ENCODE assay signal across 6 cellular contexts in the genomic region with DNA sequence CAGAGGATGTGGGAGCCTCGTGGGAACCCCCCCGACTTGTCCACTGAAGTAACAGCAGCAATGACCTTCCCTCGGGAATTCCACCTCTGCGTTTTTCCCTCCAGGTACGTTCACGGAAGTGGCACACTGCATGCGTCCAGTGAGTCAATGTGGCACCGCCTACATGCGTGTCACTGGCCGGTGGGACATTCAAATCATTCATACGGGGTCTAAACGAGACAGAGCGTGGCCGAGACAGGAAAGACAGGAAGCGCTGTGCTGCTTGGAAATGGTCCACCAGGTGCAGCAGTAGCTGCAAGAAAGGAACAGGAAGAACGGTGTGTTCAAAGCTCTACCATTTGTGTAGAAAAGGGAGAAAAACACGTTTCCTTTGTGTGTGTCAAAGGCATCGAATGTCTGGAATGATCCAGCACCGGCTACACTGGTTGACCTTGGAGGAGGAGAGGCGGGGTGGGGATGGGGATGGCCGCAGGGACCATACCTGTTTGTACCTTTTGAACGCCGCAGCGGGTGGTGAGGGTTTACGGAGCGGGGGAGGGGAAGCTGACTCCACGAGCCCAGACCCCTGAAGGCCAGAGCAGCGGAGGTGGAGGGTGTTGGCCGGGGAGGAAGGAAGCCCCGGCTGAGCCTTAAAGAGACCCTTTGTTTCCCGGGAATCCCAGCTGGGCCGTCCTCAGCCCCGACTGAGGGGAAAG. TPM values are rescaled to one million over a fixed set of nuclear protein-coding genes. Genes with fewer than 3 reads are reported as not detected.
A peak's percentile ranks its signal among the peaks of the same experiment; 100 is the strongest.
DNase-seq lines count a peak whose midpoint lies in the region; ATAC-seq and TF ChIP-seq lines count a peak whose summit lies in the region.

No MANE protein-coding gene starts in this region.

- H3K27ac Mint-ChIP-seq in stimulated activated naive B cell treated with anti-CD40 and anti-IgM and Interleukin-4, amounts not matched to agents 10 μg/mL and 1 μg/mL and 100 μg/mL, for 72 hours, result peak overlapping the region; percentile 91

- no peaks in the 10 kb centered on the region for H3K27me3 ChIP-seq in Peyer's patch

- H3K36me3 Mint-ChIP-seq in stimulated activated naive B cell treated with anti-CD40 and anti-IgM and Interleukin-4, amounts not matched to agents 10 μg/mL and 1 μg/mL and 100 μg/mL, for 72 hours, result no peaks in the 10 kb centered on the region

- H3K27ac ChIP-seq in Peyer's patch, result peak overlapping the region; percentile 81 to 94 (median 90)

- H3K27me3 Mint-ChIP-seq in stimulated activated naive B cell treated with anti-CD40 and anti-IgM and Interleukin-4, amounts not matched to agents 10 μg/mL and 1 μg/mL and 100 μg/mL, for 72 hours, result no peaks in the 10 kb centered on the region

- peaks cover 13 to 48% of the 10 kb centered on the region in 2 donors for H3K4me1 Mint-ChIP-seq in stimulated activated naive B cell treated with anti-CD40 and anti-IgM and Interleukin-4, amounts not matched to agents 10 μg/mL and 1 μg/mL and 100 μg/mL, for 72 hours

- DNase-seq in DMS153 (lab: John Stamatoyannopoulos, UW) (peak; percentile 91), Peyer's patch (peak; percentile 80 to 93 (median 83)), fibroblast of pulmonary artery (ENCODE audit: low read depth) (no peak), GM20000 (ENCODE audit: low spot score) (no peak), cerebellar cortex (ENCODE audit: low spot score) (no peak)
- peak; percentile 85 for DNase-seq in stimulated activated naive B cell treated with anti-CD40 and anti-IgM and Interleukin-4, amounts not matched to agents 10 μg/mL and 1 μg/mL and 100 μg/mL, for 72 hours

- peak overlapping the region; percentile 87 to 89 for H3K4me3 Mint-ChIP-seq in stimulated activated naive B cell treated with anti-CD40 and anti-IgM and Interleukin-4, amounts not matched to agents 10 μg/mL and 1 μg/mL and 100 μg/mL, for 72 hours

- peak overlapping the region; percentile 86 to 99 (median 96) for H3K4me3 ChIP-seq in Peyer's patch
- peak overlapping the region; percentile 22 for H3K4me3 ChIP-seq in fibroblast of pulmonary artery (replicated peaks; ENCODE audit: low read depth, low read length)

- TF ChIP-seq CTCF in Peyer's patch (IDR thresholded peaks at IDR 0.05), result peak in 2 of 6 experiments; percentile 2 to 21
- no peak for TF ChIP-seq CTCF in fibroblast of pulmonary artery (IDR thresholded peaks at IDR 0.05; ENCODE audit: low read length, missing control alignments)
- no peak for TF ChIP-seq CTCF in GM20000 (IDR thresholded peaks at IDR 0.05; ENCODE audit: extremely low read depth, missing control alignments)

- peak; percentile 40 to 63 for TF ChIP-seq POLR2A in Peyer's patch (IDR thresholded peaks at IDR 0.05)

- ATAC-seq in stimulated activated naive B cell treated with anti-CD40 and anti-IgM and Interleukin-4, amounts not matched to agents 10 μg/mL and 1 μg/mL and 100 μg/mL, for 72 hours (replicated peaks), result peak; percentile 78 to 85

- H3K36me3 ChIP-seq in Peyer's patch, result no peaks in the 10 kb centered on the region

- H3K9me3 ChIP-seq in Peyer's patch, result no peaks in the 10 kb centered on the region

- H3K4me1 ChIP-seq in Peyer's patch, result peaks cover 0 to 37% (median 7%) of the 10 kb centered on the region in 4 donors

- H3K9me3 Mint-ChIP-seq in stimulated activated naive B cell treated with anti-CD40 and anti-IgM and Interleukin-4, amounts not matched to agents 10 μg/mL and 1 μg/mL and 100 μg/mL, for 72 hours, result no peaks in the 10 kb centered on the region

RNA-seq across cellular contexts. Expression of a gene that starts 1.7 kb away (rescaled TPM):
- total RNA-seq in Peyer's patch, result 100 to 1,000 TPM; 130 to 211 (median 166) TPM

RNA-seq across cellular contexts. Expression of a gene that starts 13.1 kb away (rescaled TPM):
- total RNA-seq in Peyer's patch, result 10 to 100 TPM; 58.3 to 73.4 (median 61.3) TPM

RNA-seq across cellular contexts. Expression of a gene that starts 13.5 kb away (rescaled TPM):
- total RNA-seq in Peyer's patch, result 10 to 100 TPM in 3 of 4 donors, 1 to 10 TPM in 1; 9.6 to 65.2 (median 29.5) TPM

RNA-seq across cellular contexts. Expression of a gene that starts 18.2 kb away (rescaled TPM):
- 100 to 1,000 TPM in 2 of 4 donors, 10 to 100 TPM in 2; 32.2 to 154 (median 105) TPM for total RNA-seq in Peyer's patch

RNA-seq across cellular contexts. Expression of a gene that starts 30.9 kb away (rescaled TPM):
- 10 to 100 TPM; 31.4 to 47.2 (median 37.3) TPM for total RNA-seq in Peyer's patch

Comparison
In these comparisons a context has a peak if more than half of its experiments do, and no peak if none do; other contexts are left out.
1. DNase-seq: peak in DMS153 (single experiment), Peyer's patch (3 of 3) and stimulated activated naive B cell treated with anti-CD40 and anti-IgM and Interleukin-4, amounts not matched to agents 10 μg/mL and 1 μg/mL and 100 μg/mL, for 72 hours (single experiment); none in fibroblast of pulmonary artery (single experiment), GM20000 (single experiment) and cerebellar cortex (single experiment).